In the genomic region with DNA sequence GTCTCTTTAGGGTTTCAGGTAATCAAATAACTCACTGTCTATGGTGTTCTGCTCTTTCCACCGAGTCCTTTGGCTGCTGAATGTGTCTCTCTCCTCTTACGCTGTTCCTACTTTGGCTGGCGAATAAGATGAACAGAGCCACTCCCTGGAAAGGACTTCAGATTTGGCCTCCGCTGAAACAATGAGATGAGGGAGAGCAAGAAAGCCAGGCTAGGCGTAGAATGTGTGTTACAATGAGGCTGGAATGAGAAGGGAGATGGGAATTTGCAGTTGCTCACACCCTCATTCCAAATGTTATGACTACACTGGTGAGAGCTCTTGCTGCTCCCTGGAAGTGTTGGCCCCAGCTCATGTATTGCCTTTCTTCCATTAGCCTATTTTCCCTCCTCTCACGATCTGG, we compare ENCODE assay signal across 12 cellular contexts. TPM values are rescaled to one million over a fixed set of nuclear protein-coding genes. Genes with fewer than 3 reads are reported as not detected.
DNase-seq lines count a peak whose midpoint lies in the region; ATAC-seq, FAIRE-seq and TF ChIP-seq lines count a peak whose summit lies in the region.
"Had no signal": no experiment of that assay in that cellular context is flagged by ENCODE, and none has a peak within 500 bp of the region (broad histone marks: within the 10 kb centered on the region; RNA-seq: fewer than 3 reads in every experiment).

TSS of gene MFAP5 (minus strand) at position 235 of the 400 bp plus-strand sequence. CDS start 722 bp downstream, outside the sequence.

- FAIRE-seq in bronchial epithelial cell (lab: Jason Lieb, UNC): peak; percentile 40

- no peak within 1 kb of the TSS for H3K27ac Mint-ChIP-seq in natural killer cell
- H3K27ac Mint-ChIP-seq: T-helper 17 cell had no signal

- H3K4me3 Mint-ChIP-seq in natural killer cell: no peak within 1 kb of the TSS
- H3K4me3 Mint-ChIP-seq: CD4-positive, alpha-beta memory T cell; T-helper 17 cell had no signal

- ATAC-seq in natural killer cell: no peak
- ATAC-seq in GM18868 (IDR thresholded peaks at IDR 0.05; ENCODE audit: unreplicated experiment): no peak
- ATAC-seq: left lobe of liver, T-helper 17 cell had no signal

- H3K4me3 ChIP-seq in bronchial epithelial cell (ENCODE audit: low read depth, low read length) (no peak within 1 kb of the TSS), stomach (peak within 1 kb of the TSS in 2 of 4 donors; percentile 5 to 15)

- H3K4me1 Mint-ChIP-seq in natural killer cell: no peaks in the 10 kb centered on the region
- H3K4me1 Mint-ChIP-seq: CD4-positive, alpha-beta memory T cell; T-helper 17 cell had no signal

- peak within 1 kb of the TSS in 4 of 5 donors; percentile 9 to 62 (median 33) for H3K27ac ChIP-seq in stomach

- DNase-seq in GM03348 (ENCODE audit: low spot score) (peak; percentile 78), bronchial epithelial cell (ENCODE audit: low read depth) (peak; percentile 72), islet precursor cell (peak; percentile 87), stomach (no peak), natural killer cell (no peak), SK-N-DZ (ENCODE audit: low spot score) (no peak), LoVo (ENCODE audit: low spot score) (no peak)
- DNase-seq: CD4-positive, alpha-beta memory T cell; NCI-H187; T-helper 17 cell had no signal

- H3K9me3 Mint-ChIP-seq in natural killer cell: no peaks in the 10 kb centered on the region

- WGBS in stomach, 5 donors: 61 to 71% (median 67%) methylated on average over 6 of the region's 6 CpGs

- TF ChIP-seq CTCF in bronchial epithelial cell (IDR thresholded peaks at IDR 0.05; ENCODE audit: insufficient read depth, low read length, severe bottlenecking): no peak
- no peak for TF ChIP-seq CTCF in stomach (IDR thresholded peaks at IDR 0.05)
- TF ChIP-seq CTCF in natural killer cell (IDR thresholded peaks at IDR 0.05): no peak

- H3K27me3 ChIP-seq in bronchial epithelial cell (ENCODE audit: control insufficient read depth, insufficient read depth, low read length) (no peaks in the 10 kb centered on the region), stomach (no peaks in the 10 kb centered on the region)

- TF ChIP-seq POLR2A in stomach (IDR thresholded peaks at IDR 0.05): no peak

- intact Hi-C loops in stomach (cut with DNase I; ENCODE audit: low total_unique reads) (no loop called here), natural killer cell (cut with micrococcal nuclease) (no loop called here)

- no peaks in the 10 kb centered on the region for H3K9me3 ChIP-seq in stomach

- no peaks in the 10 kb centered on the region for H3K36me3 ChIP-seq in bronchial epithelial cell (ENCODE audit: control insufficient read depth, insufficient read depth, low read length)
- H3K36me3 ChIP-seq in stomach: no peaks in the 10 kb centered on the region

- H3K27me3 Mint-ChIP-seq in natural killer cell (ENCODE audit: low read depth in 2 of 2): peaks cover 9 to 10% of the 10 kb centered on the region in 2 donors

- H3K36me3 Mint-ChIP-seq in natural killer cell: no peaks in the 10 kb centered on the region
- H3K36me3 Mint-ChIP-seq: CD4-positive, alpha-beta memory T cell had no signal

- TF ChIP-seq EP300 in stomach (IDR thresholded peaks at IDR 0.05): no peak

- H3K4me1 ChIP-seq in stomach: no peaks in the 10 kb centered on the region

RNA-seq across cellular contexts. Expression of gene MFAP5, which starts in this region (rescaled TPM):
- total RNA-seq in bronchial epithelial cell (6.6 and 9.0 TPM in 2 replicates), stomach (100 to 1,000 TPM in 2 of 5 donors, 10 to 100 TPM in 3; 11.6 to 282 (median 88.7) TPM), natural killer cell (not detected)
- polyA plus RNA-seq in stomach: 10 to 100 TPM; 10.6 to 20.6 (median 16.8) TPM
- polyA plus RNA-seq in SK-N-DZ (2014; cell fraction: cytosol; rRNA removed): not detected in 2 replicates
- polyA plus RNA-seq in SK-N-DZ (2014; cell fraction: nucleus; rRNA removed): not detected in 2 replicates
- total RNA-seq: CD4-positive, alpha-beta memory T cell; left lobe of liver; T-helper 17 cell had no signal
- polyA plus RNA-seq: CD4-positive, alpha-beta memory T cell had no signal

Comparison
In these comparisons a context has a peak if more than half of its experiments do, and no peak if none do; other contexts are left out.
1. DNase-seq: peak in GM03348 (single experiment), bronchial epithelial cell (single experiment) and islet precursor cell (single experiment); none in stomach (single experiment), natural killer cell (single experiment), SK-N-DZ (single experiment) and LoVo (single experiment).